Comparison of ENCODE assay signal across 27 cellular contexts in genomic region chr1:45998218-45998617, GRCh38.
"Had no signal": no experiment of that assay in that cellular context is flagged by ENCODE, and none has a peak within 500 bp of the region (broad histone marks: within the 10 kb centered on the region; RNA-seq: fewer than 3 reads in every experiment).

No MANE protein-coding gene starts in this region.

- DNase-seq: activated CD4-positive, alpha-beta T cell treated with anti-CD3 and anti-CD28 coated beads for 4 hours; activated CD4-positive, alpha-beta T cell treated with anti-CD3 and anti-CD28 coated beads, Interleukin-2, amount 50 U/mL, for 4 hours; activated CD4-positive, CD25-positive, alpha-beta regulatory T cell; activated effector memory CD4-positive, alpha-beta T cell treated with anti-CD3 and anti-CD28 coated beads, Interleukin-2, amount 50 U/mL, for 16 hours; activated naive CD4-positive, alpha-beta T cell treated with anti-CD3 and anti-CD28 coated beads for 36 hours; activated naive CD8-positive, alpha-beta T cell treated with anti-CD3 and anti-CD28 coated beads for 36 hours; adrenal gland; brain microvascular endothelial cell; central memory CD4-positive, alpha-beta T cell; endodermal cell; esophagus squamous epithelium; glutamatergic neuron; islet precursor cell; midbrain; naive thymus-derived CD4-positive, alpha-beta T cell; posterior cingulate gyrus; sigmoid colon; small intestine; stimulated activated CD4-positive, alpha-beta T cell treated with anti-CD3 and anti-CD28 coated beads, Interleukin-4, amount 100 ng/mL, for 24 hours; uterus had no signal

- H3K27me3 Mint-ChIP-seq: activated naive CD8-positive, alpha-beta T cell treated with anti-CD3 and anti-CD28 coated beads for 36 hours; dendritic cell treated with granulocyte-macrophage colony-stimulating factor and Interleukin-4, amounts not matched to agents 40 ng/mL and 50 ng/mL, for 4 days; memory B cell; naive thymus-derived CD4-positive, alpha-beta T cell; stimulated activated naive CD8-positive, alpha-beta T cell treated with anti-CD3 and anti-CD28 coated beads, Interleukin-15, Interleukin-2, amounts not matched to agents 100 ng/mL and 50 ng/mL, for 24 hours; type B pancreatic cell had no signal

- H3K27ac Mint-ChIP-seq: activated naive CD4-positive, alpha-beta T cell treated with anti-CD3 and anti-CD28 coated beads for 36 hours; activated naive CD8-positive, alpha-beta T cell treated with anti-CD3 and anti-CD28 coated beads for 36 hours; activated T-helper 1 cell treated with anti-CD3 and anti-CD28 coated beads, Interleukin-12 subunit alpha, Interleukin-12 subunit beta, Interleukin-2, Interleukin-4 antibody, amounts not matched to agents 30 ng/mL and 10 ng/mL and 1 ng/mL, durations not matched to agents 14 hours and 24 hours and 36 hours; dendritic cell treated with granulocyte-macrophage colony-stimulating factor and Interleukin-4, amounts not matched to agents 40 ng/mL and 50 ng/mL, for 4 days; endodermal cell; memory B cell; naive thymus-derived CD4-positive, alpha-beta T cell; neural progenitor cell; stimulated activated effector memory CD8-positive, alpha-beta T cell treated with anti-CD3 and anti-CD28 coated beads, Interleukin-12 subunit alpha, Interleukin-12 subunit beta, amount 100 ng/mL, for 72 hours; stimulated activated naive CD8-positive, alpha-beta T cell treated with anti-CD3 and anti-CD28 coated beads, Interleukin-15, Interleukin-2, amounts not matched to agents 100 ng/mL and 50 ng/mL, for 24 hours; type B pancreatic cell had no signal

- H3K9me3 Mint-ChIP-seq: activated naive CD4-positive, alpha-beta T cell treated with anti-CD3 and anti-CD28 coated beads for 36 hours; activated naive CD8-positive, alpha-beta T cell treated with anti-CD3 and anti-CD28 coated beads for 36 hours; activated T-helper 1 cell treated with anti-CD3 and anti-CD28 coated beads, Interleukin-12 subunit alpha, Interleukin-12 subunit beta, Interleukin-2, Interleukin-4 antibody, amounts not matched to agents 30 ng/mL and 10 ng/mL and 1 ng/mL, durations not matched to agents 14 hours and 24 hours and 36 hours; dendritic cell treated with granulocyte-macrophage colony-stimulating factor and Interleukin-4, amounts not matched to agents 40 ng/mL and 50 ng/mL, for 4 days; endodermal cell; memory B cell; neural progenitor cell; stimulated activated effector memory CD8-positive, alpha-beta T cell treated with anti-CD3 and anti-CD28 coated beads, Interleukin-12 subunit alpha, Interleukin-12 subunit beta, amount 100 ng/mL, for 72 hours; stimulated activated naive CD8-positive, alpha-beta T cell treated with anti-CD3 and anti-CD28 coated beads, Interleukin-15, Interleukin-2, amounts not matched to agents 100 ng/mL and 50 ng/mL, for 24 hours; type B pancreatic cell had no signal

- H3K4me3 Mint-ChIP-seq: activated naive CD4-positive, alpha-beta T cell treated with anti-CD3 and anti-CD28 coated beads for 36 hours; activated naive CD8-positive, alpha-beta T cell treated with anti-CD3 and anti-CD28 coated beads for 36 hours; activated T-helper 1 cell treated with anti-CD3 and anti-CD28 coated beads, Interleukin-12 subunit alpha, Interleukin-12 subunit beta, Interleukin-2, Interleukin-4 antibody, amounts not matched to agents 30 ng/mL and 10 ng/mL and 1 ng/mL, durations not matched to agents 14 hours and 24 hours and 36 hours; dendritic cell treated with granulocyte-macrophage colony-stimulating factor and Interleukin-4, amounts not matched to agents 40 ng/mL and 50 ng/mL, for 4 days; endodermal cell; memory B cell; naive thymus-derived CD4-positive, alpha-beta T cell; neural progenitor cell; stimulated activated effector memory CD8-positive, alpha-beta T cell treated with anti-CD3 and anti-CD28 coated beads, Interleukin-12 subunit alpha, Interleukin-12 subunit beta, amount 100 ng/mL, for 72 hours; stimulated activated naive CD8-positive, alpha-beta T cell treated with anti-CD3 and anti-CD28 coated beads, Interleukin-15, Interleukin-2, amounts not matched to agents 100 ng/mL and 50 ng/mL, for 24 hours; type B pancreatic cell had no signal

- H3K36me3 Mint-ChIP-seq: stimulated activated effector memory CD8-positive, alpha-beta T cell treated with anti-CD3 and anti-CD28 coated beads, Interleukin-12 subunit alpha, Interleukin-12 subunit beta, amount 100 ng/mL, for 72 hours had no signal

- ATAC-seq: naive thymus-derived CD4-positive, alpha-beta T cell; stimulated activated effector memory CD8-positive, alpha-beta T cell treated with anti-CD3 and anti-CD28 coated beads, Interleukin-12 subunit alpha, Interleukin-12 subunit beta, amount 100 ng/mL, for 72 hours had no signal

- H3K4me1 Mint-ChIP-seq: activated naive CD8-positive, alpha-beta T cell treated with anti-CD3 and anti-CD28 coated beads for 36 hours; memory B cell; neural progenitor cell; stimulated activated effector memory CD8-positive, alpha-beta T cell treated with anti-CD3 and anti-CD28 coated beads, Interleukin-12 subunit alpha, Interleukin-12 subunit beta, amount 100 ng/mL, for 72 hours had no signal
